11 cellular contexts compared by ENCODE assay signal in genomic region chr11:65916391-65916790, GRCh38. TPM values are rescaled to one million over a fixed set of nuclear protein-coding genes. Genes with fewer than 3 reads are reported as not detected.
A peak's percentile ranks its signal among the peaks of the same experiment; 100 is the strongest.
DNase-seq lines count a peak whose midpoint lies in the region; ATAC-seq and TF ChIP-seq lines count a peak whose summit lies in the region.
"Had no signal": no experiment of that assay in that cellular context is flagged by ENCODE, and none has a peak within 500 bp of the region (broad histone marks: within the 10 kb centered on the region; RNA-seq: fewer than 3 reads in every experiment).

No MANE protein-coding gene starts in this region.

- no peak for ATAC-seq in GM18505 (IDR thresholded peaks at IDR 0.05; ENCODE audit: unreplicated experiment)

- H3K36me3 Mint-ChIP-seq in IgD-negative memory B cell: peaks cover 5% of the 10 kb centered on the region
- no peaks in the 10 kb centered on the region for H3K36me3 Mint-ChIP-seq in neural crest cell (ENCODE audit: low read depth)

- H3K27ac ChIP-seq in coronary artery: peak overlapping the region; percentile 96 to 98
- H3K27ac ChIP-seq: HL-60 had no signal

- H3K4me1 Mint-ChIP-seq in IgD-negative memory B cell (peaks cover 10 to 18% (median 14%) of the 10 kb centered on the region in 3 donors), neural crest cell (peaks cover 34% of the 10 kb centered on the region)

- H3K27me3 Mint-ChIP-seq in IgD-negative memory B cell: peaks cover 5% of the 10 kb centered on the region
- H3K27me3 Mint-ChIP-seq in neural crest cell (ENCODE audit: low read depth): no peaks in the 10 kb centered on the region

- DNase-seq in AG09309 (ENCODE audit: low read depth) (no peak), coronary artery (ENCODE audit: low spot score) (no peak), neural crest cell (ENCODE audit: low read depth, low spot score) (no peak), NCI-H526 treated with DMSO at 0.1 percent for 48 hours (lab: John Stamatoyannopoulos, UW) (no peak), NCI-H2171 (lab: John Stamatoyannopoulos, UW) (no peak)
- DNase-seq in stimulated activated CD4-positive, alpha-beta T cell treated with anti-CD3 and anti-CD28 coated beads, Interleukin-15, amount 100 ng/mL, for 24 hours: no peak
- DNase-seq: NCI-H748 treated with DMSO at 0.1 percent for 48 hours had no signal

- H3K4me3 Mint-ChIP-seq in IgD-negative memory B cell: peak overlapping the region in 3 of 4 donors; percentile 63 to 92 (median 88)
- peak overlapping the region; percentile 89 for H3K4me3 Mint-ChIP-seq in neural crest cell

- TF ChIP-seq CTCF in AG09309 (IDR thresholded peaks at IDR 0.05; ENCODE audit: control insufficient read depth, insufficient read depth, low read depth, low read length, missing control alignments) (no peak), coronary artery (IDR thresholded peaks at IDR 0.05) (no peak), neural crest cell (conservative IDR thresholded peaks at IDR 0.05) (no peak)

- TF ChIP-seq POLR2A in GM18505 (IDR thresholded peaks at IDR 0.05; ENCODE audit: borderline replicate concordance, extremely low read depth, insufficient read depth, insufficient read length): no peak

- H3K27ac Mint-ChIP-seq in IgD-negative memory B cell (peak overlapping the region in 1 of 3 donors; percentile 85), neural crest cell (ENCODE audit: unreplicated experiment) (no peak overlapping the region)

- H3K4me3 ChIP-seq in AG09309 (ENCODE audit: control insufficient read depth, low read depth, low read length): peak overlapping the region; percentile 75
- peak overlapping the region; percentile 82 for H3K4me3 ChIP-seq in coronary artery
- H3K4me3 ChIP-seq: prostate gland had no signal

- H3K9me3 Mint-ChIP-seq in IgD-negative memory B cell (no peaks in the 10 kb centered on the region), neural crest cell (no peaks in the 10 kb centered on the region)

RNA-seq across cellular contexts. Expression of gene C11orf68, which starts 2.5 kb away (rescaled TPM):
- 61.6 TPM for polyA plus RNA-seq in IgD-negative memory B cell
- total RNA-seq in neural crest cell: 25.7 and 27.2 TPM in 2 replicates

RNA-seq across cellular contexts. Expression of gene DRAP1, which starts 2.8 kb away (rescaled TPM):
- 90.7 TPM for polyA plus RNA-seq in IgD-negative memory B cell
- 101 and 110 TPM in 2 replicates for total RNA-seq in neural crest cell

RNA-seq across cellular contexts. Expression of gene FOSL1, which starts 16.2 kb away (rescaled TPM):
- 0.79 TPM for polyA plus RNA-seq in IgD-negative memory B cell
- 4.2 and 4.7 TPM in 2 replicates for total RNA-seq in neural crest cell

RNA-seq across cellular contexts. Expression of gene CCDC85B, which starts 25.9 kb away (rescaled TPM):
- 83.9 TPM for polyA plus RNA-seq in IgD-negative memory B cell
- 29.3 and 29.4 TPM in 2 replicates for total RNA-seq in neural crest cell

RNA-seq across cellular contexts. Expression of gene FIBP, which starts 28.1 kb away (rescaled TPM):
- polyA plus RNA-seq in IgD-negative memory B cell: 97.0 TPM
- 88.1 and 90.0 TPM in 2 replicates for total RNA-seq in neural crest cell
